1 cellular context compared by ENCODE assay signal in genomic region chr12:121916719-121917118, GRCh38.
TF ChIP-seq lines count a peak whose summit lies in the region.

No MANE protein-coding gene starts in this region.

TF ChIP-seq in K562, 482 proteins besides CTCF, POLR2A, EP300 and RAD21:
- TF ChIP-seq, protein P1, sequence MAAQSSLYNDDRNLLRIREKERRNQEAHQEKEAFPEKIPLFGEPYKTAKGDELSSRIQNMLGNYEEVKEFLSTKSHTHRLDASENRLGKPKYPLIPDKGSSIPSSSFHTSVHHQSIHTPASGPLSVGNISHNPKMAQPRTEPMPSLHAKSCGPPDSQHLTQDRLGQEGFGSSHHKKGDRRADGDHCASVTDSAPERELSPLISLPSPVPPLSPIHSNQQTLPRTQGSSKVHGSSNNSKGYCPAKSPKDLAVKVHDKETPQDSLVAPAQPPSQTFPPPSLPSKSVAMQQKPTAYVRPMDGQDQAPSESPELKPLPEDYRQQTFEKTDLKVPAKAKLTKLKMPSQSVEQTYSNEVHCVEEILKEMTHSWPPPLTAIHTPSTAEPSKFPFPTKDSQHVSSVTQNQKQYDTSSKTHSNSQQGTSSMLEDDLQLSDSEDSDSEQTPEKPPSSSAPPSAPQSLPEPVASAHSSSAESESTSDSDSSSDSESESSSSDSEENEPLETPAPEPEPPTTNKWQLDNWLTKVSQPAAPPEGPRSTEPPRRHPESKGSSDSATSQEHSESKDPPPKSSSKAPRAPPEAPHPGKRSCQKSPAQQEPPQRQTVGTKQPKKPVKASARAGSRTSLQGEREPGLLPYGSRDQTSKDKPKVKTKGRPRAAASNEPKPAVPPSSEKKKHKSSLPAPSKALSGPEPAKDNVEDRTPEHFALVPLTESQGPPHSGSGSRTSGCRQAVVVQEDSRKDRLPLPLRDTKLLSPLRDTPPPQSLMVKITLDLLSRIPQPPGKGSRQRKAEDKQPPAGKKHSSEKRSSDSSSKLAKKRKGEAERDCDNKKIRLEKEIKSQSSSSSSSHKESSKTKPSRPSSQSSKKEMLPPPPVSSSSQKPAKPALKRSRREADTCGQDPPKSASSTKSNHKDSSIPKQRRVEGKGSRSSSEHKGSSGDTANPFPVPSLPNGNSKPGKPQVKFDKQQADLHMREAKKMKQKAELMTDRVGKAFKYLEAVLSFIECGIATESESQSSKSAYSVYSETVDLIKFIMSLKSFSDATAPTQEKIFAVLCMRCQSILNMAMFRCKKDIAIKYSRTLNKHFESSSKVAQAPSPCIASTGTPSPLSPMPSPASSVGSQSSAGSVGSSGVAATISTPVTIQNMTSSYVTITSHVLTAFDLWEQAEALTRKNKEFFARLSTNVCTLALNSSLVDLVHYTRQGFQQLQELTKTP (IDR thresholded peaks at IDR 0.05; ENCODE audit: low read depth in 1 of 2, partially characterized antibody in 2 of 2): no peak
- TF ChIP-seq XRCC5 (IDR thresholded peaks at IDR 0.05; ENCODE audit: low read depth, low read length): no peak
TF ChIP-seq in K562: peak in this region for 0.
